18 cellular contexts compared by ENCODE assay signal in genomic region chr1:185450917-185451316, GRCh38.
"Had no signal": no experiment of that assay in that cellular context is flagged by ENCODE, and none has a peak within 500 bp of the region (broad histone marks: within the 10 kb centered on the region; RNA-seq: fewer than 3 reads in every experiment).

No MANE protein-coding gene starts in this region.

- H3K4me3 Mint-ChIP-seq: activated B cell treated with CpG ODN at 0.5 μM for 24 hours; activated CD4-positive, alpha-beta T cell treated with anti-CD3 and anti-CD28 coated beads, Interleukin-2, amount 10 ng/mL, durations not matched to agents 7 days and 5 days; activated naive CD8-positive, alpha-beta T cell; activated T-cell treated with anti-CD3 and anti-CD28 coated beads, Interleukin-2, amount 50 U/mL, for 72 hours; brain; dendritic cell treated with granulocyte-macrophage colony-stimulating factor and Interleukin-4, amounts not matched to agents 40 ng/mL and 50 ng/mL, for 4 days; nephron had no signal

- H3K27ac ChIP-seq: psoas muscle, spleen, stomach, testis, upper lobe of right lung had no signal

- H3K9me3 Mint-ChIP-seq: activated B cell treated with CpG ODN at 0.5 μM for 24 hours; activated T-cell treated with anti-CD3 and anti-CD28 coated beads, Interleukin-2, amount 50 U/mL, for 72 hours; dendritic cell treated with granulocyte-macrophage colony-stimulating factor and Interleukin-4, amounts not matched to agents 40 ng/mL and 50 ng/mL, for 4 days; nephron had no signal

- H3K4me1 Mint-ChIP-seq: activated B cell treated with CpG ODN at 0.5 μM for 24 hours; activated CD4-positive, alpha-beta T cell treated with anti-CD3 and anti-CD28 coated beads, Interleukin-2, amount 10 ng/mL, durations not matched to agents 7 days and 5 days; brain; nephron had no signal

- H3K27ac Mint-ChIP-seq: activated B cell treated with CpG ODN at 0.5 μM for 24 hours; activated CD4-positive, alpha-beta T cell treated with anti-CD3 and anti-CD28 coated beads, Interleukin-2, amount 10 ng/mL, durations not matched to agents 7 days and 5 days; activated naive CD8-positive, alpha-beta T cell; activated T-cell treated with anti-CD3 and anti-CD28 coated beads, Interleukin-2, amount 50 U/mL, for 72 hours; brain; dendritic cell treated with granulocyte-macrophage colony-stimulating factor and Interleukin-4, amounts not matched to agents 40 ng/mL and 50 ng/mL, for 4 days; nephron had no signal

- H3K36me3 ChIP-seq: spleen, stomach, upper lobe of right lung had no signal

- H3K4me3 ChIP-seq: psoas muscle, spleen, stomach, testis, upper lobe of right lung had no signal

- H3K27me3 ChIP-seq: spleen, stomach, testis, upper lobe of right lung had no signal

- ATAC-seq: activated T-cell treated with anti-CD3 and anti-CD28 coated beads, Interleukin-2, amount 50 U/mL, for 72 hours; psoas muscle; sciatic nerve; upper lobe of right lung had no signal

- H3K27me3 Mint-ChIP-seq: activated B cell treated with CpG ODN at 0.5 μM for 24 hours; activated CD4-positive, alpha-beta T cell treated with anti-CD3 and anti-CD28 coated beads, Interleukin-2, amount 10 ng/mL, durations not matched to agents 7 days and 5 days; activated naive CD8-positive, alpha-beta T cell; brain; dendritic cell treated with granulocyte-macrophage colony-stimulating factor and Interleukin-4, amounts not matched to agents 40 ng/mL and 50 ng/mL, for 4 days had no signal

- DNase-seq: activated B cell treated with CpG ODN at 0.5 μM for 24 hours; activated CD4-positive, alpha-beta T cell treated with anti-CD3 and anti-CD28 coated beads, Interleukin-2, amount 10 ng/mL, durations not matched to agents 7 days and 5 days; activated CD8-positive, alpha-beta memory T cell treated with anti-CD3 and anti-CD28 coated beads, Interleukin-2, amount 50 U/mL, for 48 hours; activated gamma-delta T cell; activated T-cell treated with anti-CD3 and anti-CD28 coated beads, Interleukin-2, amount 50 U/mL, for 72 hours; hippocampal formation; kidney glomerular epithelial cell; occipital lobe; psoas muscle; spleen; stomach; testis; upper lobe of right lung had no signal

- H3K4me1 ChIP-seq: psoas muscle, spleen, stomach, testis, upper lobe of right lung had no signal

- H3K9me3 ChIP-seq: psoas muscle, stomach, testis, upper lobe of right lung had no signal

- H3K36me3 Mint-ChIP-seq: activated naive CD8-positive, alpha-beta T cell; brain had no signal
